In genomic region chr22:37591823-37592404, GRCh38 we compare ENCODE assay signal across 9 cellular contexts. TPM values are rescaled to one million over a fixed set of nuclear protein-coding genes. Genes with fewer than 3 reads are reported as not detected.
DNase-seq lines count a peak whose midpoint lies in the region; ATAC-seq and TF ChIP-seq lines count a peak whose summit lies in the region.
"Had no signal": no experiment of that assay in that cellular context is flagged by ENCODE, and none has a peak within 500 bp of the region (broad histone marks: within the 10 kb centered on the region; RNA-seq: fewer than 3 reads in every experiment).

No MANE protein-coding gene starts in this region.

- H3K27ac ChIP-seq in DND-41 (ENCODE audit: low read length), result no peak overlapping the region
- no peak overlapping the region for H3K27ac ChIP-seq in parathyroid adenoma

- no peaks in the 10 kb centered on the region for H3K36me3 ChIP-seq in DND-41 (ENCODE audit: insufficient read depth, low read length)
- H3K36me3 ChIP-seq in MG63, result no peaks in the 10 kb centered on the region
- no peaks in the 10 kb centered on the region for H3K36me3 ChIP-seq in parathyroid adenoma (ENCODE audit: control insufficient read depth, insufficient read depth, low read length)

- H3K9ac ChIP-seq in DND-41 (ENCODE audit: low read depth, low read length), result 0 out of 2 replicates have a peak overlapping the region, but pooled peaks have one; percentile 9
- H3K9ac ChIP-seq in parathyroid adenoma, result no peak overlapping the region

- H2AFZ ChIP-seq in DND-41 (ENCODE audit: low read depth, low read length) (peak overlapping the region; percentile 65), parathyroid adenoma (peak overlapping the region; percentile 45)

- peak overlapping the region; percentile 69 for H3K4me3 Mint-ChIP-seq in chondrocyte (ENCODE audit: unreplicated experiment)

- H3K4me1 Mint-ChIP-seq in chondrocyte (ENCODE audit: low read depth), result peaks cover 8% of the 10 kb centered on the region

- no peaks in the 10 kb centered on the region for H3K27me3 Mint-ChIP-seq in chondrocyte (ENCODE audit: low read depth)

- no peaks in the 10 kb centered on the region for H3K36me3 Mint-ChIP-seq in chondrocyte (ENCODE audit: low read depth)

- H3K27me3 ChIP-seq in DND-41 (ENCODE audit: insufficient read depth, low read length, poor library complexity) (no peaks in the 10 kb centered on the region), MG63 (no peaks in the 10 kb centered on the region), parathyroid adenoma (ENCODE audit: control insufficient read depth, insufficient read depth, low read length) (no peaks in the 10 kb centered on the region)

- ATAC-seq in DND-41 (ENCODE audit: insufficient read depth, low read depth), result no peak
- ATAC-seq in GM19397 (IDR thresholded peaks at IDR 0.05; ENCODE audit: unreplicated experiment), result no peak
- ATAC-seq in HG03097 (IDR thresholded peaks at IDR 0.05; ENCODE audit: low FRiP score, unreplicated experiment), result no peak

- peaks cover 8% of the 10 kb centered on the region for H3K4me1 ChIP-seq in DND-41 (ENCODE audit: insufficient read depth, low read length)
- no peaks in the 10 kb centered on the region for H3K4me1 ChIP-seq in parathyroid adenoma

- peak overlapping the region; percentile 2 to 47; a peak in 3 of 4 replicates for H3K4me3 ChIP-seq in DND-41 (ENCODE audit: low read depth in 1 of 2, low read length in 2 of 2)
- H3K4me3 ChIP-seq in MG63, result 0 out of 2 replicates have a peak overlapping the region, but pooled peaks have one; percentile 7
- peak overlapping the region; percentile 30 for H3K4me3 ChIP-seq in parathyroid adenoma (ENCODE audit: low read depth, low read length)

- no peak overlapping the region for H3K27ac Mint-ChIP-seq in chondrocyte (ENCODE audit: unreplicated experiment)

- DNase-seq in DND-41 (no peak), MG63 (no peak), chondrocyte (ENCODE audit: low spot score) (no peak), cerebellum (ENCODE audit: low spot score) (no peak), NCI-H1436 (lab: John Stamatoyannopoulos, UW) (no peak)
- DNase-seq: NCI-H2107 had no signal

- TF ChIP-seq CTCF in DND-41 (IDR thresholded peaks at IDR 0.05; ENCODE audit: borderline replicate concordance, extremely low read depth, low read length, poor library complexity, severe bottlenecking), result no peak
- TF ChIP-seq CTCF in chondrocyte (IDR thresholded peaks at IDR 0.05), result no peak
- no peak for TF ChIP-seq CTCF in parathyroid adenoma (IDR thresholded peaks at IDR 0.05)

- no peaks in the 10 kb centered on the region for H3K9me3 Mint-ChIP-seq in chondrocyte (ENCODE audit: low read depth)

- H4K20me1 ChIP-seq in DND-41 (ENCODE audit: insufficient read depth, low read length), result no peaks in the 10 kb centered on the region

- H3K79me2 ChIP-seq in DND-41 (ENCODE audit: insufficient read depth, low read length), result no peaks in the 10 kb centered on the region
- no peaks in the 10 kb centered on the region for H3K79me2 ChIP-seq in parathyroid adenoma

- H3K9me3 ChIP-seq in DND-41 (ENCODE audit: insufficient read depth, low read length, severe bottlenecking) (no peaks in the 10 kb centered on the region), MG63 (no peaks in the 10 kb centered on the region), parathyroid adenoma (ENCODE audit: control insufficient read depth, low read length) (no peaks in the 10 kb centered on the region)

- H3K4me2 ChIP-seq in DND-41 (ENCODE audit: insufficient read depth, low read length) (peak overlapping the region; percentile 59), parathyroid adenoma (ENCODE audit: low read length) (peak overlapping the region; percentile 64)

RNA-seq across cellular contexts. Expression of gene LGALS2, which starts 12.0 kb away (rescaled TPM):
- not detected in 2 replicates for total RNA-seq in MG63 (2014; rRNA removed; shearing (Covaris generic); ENCODE audit: low replicate concordance)
- total RNA-seq in chondrocyte, result not detected in 3 replicates
- total RNA-seq in cerebellum, result not detected

RNA-seq across cellular contexts. Expression of gene GGA1, which starts 16.7 kb away (rescaled TPM):
- 13.8 and 33.2 TPM in 2 replicates for total RNA-seq in MG63 (2014; rRNA removed; shearing (Covaris generic); ENCODE audit: low replicate concordance)
- total RNA-seq in chondrocyte (32.0 to 35.9 TPM (median 34.8 TPM) in 3 replicates), cerebellum (39.1 TPM)

RNA-seq across cellular contexts. Expression of gene CDC42EP1, which starts 31.6 kb away (rescaled TPM):
- 31.6 and 38.5 TPM in 2 replicates for total RNA-seq in MG63 (2014; rRNA removed; shearing (Covaris generic); ENCODE audit: low replicate concordance)
- total RNA-seq in chondrocyte, result 155 to 167 TPM (median 156 TPM) in 3 replicates
- total RNA-seq in cerebellum, result 2.6 TPM

RNA-seq across cellular contexts. Expression of gene SH3BP1, which starts 47.6 kb away (rescaled TPM):
- 0.95 TPM in 1 of 2 replicates, not detected in the other for total RNA-seq in MG63 (2014; rRNA removed; shearing (Covaris generic); ENCODE audit: low replicate concordance)
- total RNA-seq in chondrocyte, result 1.6 to 2.7 TPM (median 2.4 TPM) in 3 replicates
- total RNA-seq in cerebellum, result 1.4 TPM
